In genomic region chr11:131672191-131672590, GRCh38 we compare ENCODE assay signal across 1 cellular context.
TF ChIP-seq lines count a peak whose summit lies in the region.

No MANE protein-coding gene starts in this region.

TF ChIP-seq in IMR-90, 13 proteins besides CTCF, POLR2A, EP300 and RAD21 (continued from another document):
- TF ChIP-seq RFX5 (IDR thresholded peaks at IDR 0.05; ENCODE audit: low read depth, low read length), result no peak
- no peak for TF ChIP-seq ELK1 (IDR thresholded peaks at IDR 0.05; ENCODE audit: borderline replicate concordance, low read depth, low read length)
- TF ChIP-seq CEBPB (IDR thresholded peaks at IDR 0.05; ENCODE audit: low read depth, low read length), result no peak
